ENCODE assay signal across 17 cellular contexts in the genomic region with DNA sequence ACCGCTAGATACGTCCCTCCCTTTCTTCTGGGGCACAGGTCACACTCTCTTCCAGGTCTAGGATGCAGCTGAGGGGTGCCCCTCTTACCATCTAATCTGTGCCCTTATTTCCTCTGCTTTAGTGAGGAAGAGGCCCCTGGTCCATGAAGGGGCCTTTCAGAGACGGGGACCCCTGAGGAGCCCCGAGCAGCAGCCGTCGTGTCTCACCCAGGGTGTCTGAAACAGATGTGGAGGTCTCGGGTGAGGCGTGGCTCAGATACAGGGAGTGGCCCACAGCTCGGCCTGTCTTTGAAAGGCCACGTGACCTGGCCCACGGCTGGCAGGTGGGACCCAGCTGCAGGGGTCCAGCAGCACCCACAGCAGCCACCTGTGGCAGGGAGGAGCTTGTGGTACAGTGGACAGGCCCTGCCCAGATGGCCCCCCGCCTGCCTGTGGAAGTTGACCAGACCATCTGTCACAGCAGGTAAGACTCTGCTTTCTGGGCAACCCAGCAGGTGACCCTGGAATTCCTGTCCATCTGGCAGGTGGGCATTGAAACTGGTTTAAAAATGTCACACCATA. TPM values are rescaled to one million over a fixed set of nuclear protein-coding genes. Genes with fewer than 3 reads are reported as not detected.
A peak's percentile ranks its signal among the peaks of the same experiment; 100 is the strongest.
DNase-seq lines count a peak whose midpoint lies in the region; ATAC-seq, FAIRE-seq and TF ChIP-seq lines count a peak whose summit lies in the region.
"Had no signal": no experiment of that assay in that cellular context is flagged by ENCODE, and none has a peak within 500 bp of the region (broad histone marks: within the 10 kb centered on the region; RNA-seq: fewer than 3 reads in every experiment).

No MANE protein-coding gene starts in this region.

- no peak overlapping the region for H3K27ac Mint-ChIP-seq in activated CD4-positive, alpha-beta memory T cell treated with anti-CD3 and anti-CD28 coated beads for 36 hours
- H3K27ac Mint-ChIP-seq: CD8-positive, alpha-beta memory T cell had no signal

- H3K36me3 ChIP-seq in HEK293 (ENCODE audit: control insufficient read depth in 2 of 2, insufficient read depth in 1 of 2, low read length in 2 of 2) (no peaks in the 10 kb centered on the region), WERI-Rb-1 (peaks cover 85% of the 10 kb centered on the region), kidney (ENCODE audit: control insufficient read depth in 1 of 2, insufficient read depth in 2 of 2, low read length in 2 of 2) (no peaks in the 10 kb centered on the region)
- H3K36me3 ChIP-seq: BE2C had no signal

- no peaks in the 10 kb centered on the region for H3K27me3 ChIP-seq in WERI-Rb-1 (ENCODE audit: insufficient read depth, low read depth, severe bottlenecking)
- H3K27me3 ChIP-seq: BE2C had no signal

- H3K9me3 Mint-ChIP-seq in activated CD4-positive, alpha-beta memory T cell treated with anti-CD3 and anti-CD28 coated beads for 36 hours, result no peaks in the 10 kb centered on the region
- H3K9me3 Mint-ChIP-seq: CD8-positive, alpha-beta memory T cell had no signal

- FAIRE-seq in kidney (lab: Jason Lieb, UNC) (no peak), HTR-8/SVneo (lab: Jason Lieb, UNC) (no peak)
- FAIRE-seq: H1, RCC 7860 had no signal

- H3K4me3 ChIP-seq in HEK293 (ENCODE audit: low read depth, low read length) (no peak overlapping the region), WERI-Rb-1 (ENCODE audit: low read depth, low read length) (no peak overlapping the region), kidney (ENCODE audit: low read length in 2 of 2) (no peak overlapping the region)

- H3K4me1 Mint-ChIP-seq in activated CD4-positive, alpha-beta memory T cell treated with anti-CD3 and anti-CD28 coated beads for 36 hours (ENCODE audit: low read depth), result no peaks in the 10 kb centered on the region
- H3K4me1 Mint-ChIP-seq: CD8-positive, alpha-beta memory T cell had no signal

- H3K4me1 ChIP-seq in HEK293 (ENCODE audit: control insufficient read depth, insufficient read depth, low read length), result no peaks in the 10 kb centered on the region
- no peaks in the 10 kb centered on the region for H3K4me1 ChIP-seq in kidney (ENCODE audit: control insufficient read depth in 1 of 2, insufficient read depth in 1 of 2, low read depth in 1 of 2, low read length in 2 of 2)
- H3K4me1 ChIP-seq: BE2C had no signal

- peak; percentile 54 for DNase-seq in WERI-Rb-1
- peak; percentile 63 for DNase-seq in kidney
- DNase-seq in sciatic nerve (ENCODE audit: low spot score), result peak; percentile 48
- DNase-seq in activated CD4-positive, CD25-positive, alpha-beta regulatory T cell (lab: John Stamatoyannopoulos, UW), result no peak
- no peak for DNase-seq in activated CD4-positive, alpha-beta memory T cell treated with anti-CD3 and anti-CD28 coated beads for 36 hours
- DNase-seq in HTR-8/SVneo (ENCODE audit: insufficient read length, low spot score), result no peak
- DNase-seq: BE2C, Karpas-422, MM.1S, NCI-H1105, NCI-H1930, NCI-H510A treated with DMSO at 0.1 percent for 48 hours had no signal

- CTCF ChIA-PET in HEK293 (lab: Yijun Ruan, JAX), result interaction anchor here (1.0 to 2.3 kb wide), 3 partner anchors 9 to 548 kb away, joined by 3 to 8 read pairs (median 5); no protein-coding TSS in a partner anchor
- CTCF ChIA-PET in activated CD4-positive, alpha-beta memory T cell treated with anti-CD3 and anti-CD28 coated beads for 36 hours (lab: Charles Lee), result interaction anchor here (1.1 kb wide), 1 partner anchor 10 kb away, joined by 4 read pairs; no protein-coding TSS in a partner anchor

- no peaks in the 10 kb centered on the region for H3K9me3 ChIP-seq in HEK293 (ENCODE audit: control insufficient read depth, insufficient read depth, low read depth, low read length)
- no peaks in the 10 kb centered on the region for H3K9me3 ChIP-seq in WERI-Rb-1 (ENCODE audit: severe bottlenecking)
- no peaks in the 10 kb centered on the region for H3K9me3 ChIP-seq in kidney (ENCODE audit: control insufficient read depth in 1 of 2, low read length in 2 of 2)
- H3K9me3 ChIP-seq: BE2C had no signal

- no peak overlapping the region for H3K4me3 Mint-ChIP-seq in activated CD4-positive, alpha-beta memory T cell treated with anti-CD3 and anti-CD28 coated beads for 36 hours
- H3K4me3 Mint-ChIP-seq: CD8-positive, alpha-beta memory T cell had no signal

- no peak for TF ChIP-seq CTCF in HEK293 (tag by site-specific recombination; IDR thresholded peaks at IDR 0.05)
- no peak for TF ChIP-seq CTCF in WERI-Rb-1 (IDR thresholded peaks at IDR 0.05; ENCODE audit: low read depth, low read length)
- no peak for TF ChIP-seq CTCF in kidney (IDR thresholded peaks at IDR 0.05; ENCODE audit: borderline replicate concordance, extremely low read depth, insufficient read depth)

- POLR2A ChIA-PET in HEK293 (lab: Yijun Ruan, JAX), result no interaction called here
- POLR2A ChIA-PET in activated CD4-positive, alpha-beta memory T cell treated with anti-CD3 and anti-CD28 coated beads for 36 hours (lab: Charles Lee), result no interaction called here

- H3K36me3 Mint-ChIP-seq in activated CD4-positive, alpha-beta memory T cell treated with anti-CD3 and anti-CD28 coated beads for 36 hours, result no peaks in the 10 kb centered on the region
- H3K36me3 Mint-ChIP-seq: CD8-positive, alpha-beta memory T cell had no signal

- ATAC-seq in sciatic nerve, result no peak

- no peak overlapping the region for H3K27ac ChIP-seq in HEK293 (ENCODE audit: extremely low read depth, low read depth, low read length)
- no peak overlapping the region for H3K27ac ChIP-seq in WERI-Rb-1
- no peak overlapping the region for H3K27ac ChIP-seq in kidney (ENCODE audit: low read depth in 2 of 2, low read length in 2 of 2)

- H3K9ac ChIP-seq in kidney (ENCODE audit: low read length in 2 of 2), result no peak overlapping the region

- intact Hi-C loops in kidney (cut with DNase I) (no loop called here), sciatic nerve (cut with DNase I) (no loop called here)
- intact Hi-C loops in activated CD4-positive, alpha-beta memory T cell treated with anti-CD3 and anti-CD28 coated beads for 36 hours (cut with micrococcal nuclease), result no loop called here

- no peaks in the 10 kb centered on the region for H3K27me3 Mint-ChIP-seq in activated CD4-positive, alpha-beta memory T cell treated with anti-CD3 and anti-CD28 coated beads for 36 hours

TF ChIP-seq in HEK293, 187 proteins besides CTCF, POLR2A, EP300 and RAD21:
- TF ChIP-seq ZNF629 (tag by site-specific recombination; IDR thresholded peaks at IDR 0.05), result 0 out of 2 replicates have a peak, but pooled peaks have one; percentile 2
- TF ChIP-seq SALL2 (tag by site-specific recombination; IDR thresholded peaks at IDR 0.05; ENCODE audit: borderline replicate concordance), result no peak

RNA-seq across cellular contexts. Expression of a gene that starts 15.6 kb away (rescaled TPM):
- total RNA-seq in kidney (not detected), sciatic nerve (not detected)
- polyA plus RNA-seq in kidney (ENCODE audit: insufficient read depth, low read depth, low replicate concordance), result not detected
- not detected for total RNA-seq in activated CD4-positive, alpha-beta memory T cell treated with anti-CD3 and anti-CD28 coated beads for 36 hours
- total RNA-seq: CD8-positive, alpha-beta memory T cell; H1 had no signal
- polyA plus RNA-seq: AG04450; CD8-positive, alpha-beta memory T cell; H1 had no signal

RNA-seq across cellular contexts. Expression of a gene that starts 28.5 kb away (rescaled TPM):
- total RNA-seq in kidney, result 21.6 TPM
- polyA plus RNA-seq in kidney (ENCODE audit: insufficient read depth, low read depth, low replicate concordance), result 4.2 TPM
- 27.2 TPM for total RNA-seq in sciatic nerve
- total RNA-seq in activated CD4-positive, alpha-beta memory T cell treated with anti-CD3 and anti-CD28 coated beads for 36 hours, result under 1 TPM; 0.02 to 0.12 TPM
- polyA plus RNA-seq: AG04450; CD8-positive, alpha-beta memory T cell had no signal

Comparison
In these comparisons a context has a peak if more than half of its experiments do, and no peak if none do; other contexts are left out.
1. DNase-seq: peak in WERI-Rb-1 (single experiment), kidney (single experiment) and sciatic nerve (single experiment); none in activated CD4-positive, CD25-positive, alpha-beta regulatory T cell (0 of 4), activated CD4-positive, alpha-beta memory T cell treated with anti-CD3 and anti-CD28 coated beads for 36 hours (single experiment) and HTR-8/SVneo (single experiment).
2. RNA of a gene that starts 28.5 kb away (total RNA-seq): 27.2 TPM in sciatic nerve (single experiment) and 21.6 TPM in kidney (single experiment); 0.02 to 0.12 TPM in activated CD4-positive, alpha-beta memory T cell treated with anti-CD3 and anti-CD28 coated beads for 36 hours; every median in the first group is over 10 times any median in the second.